Comparison of ENCODE assay signal across 11 cellular contexts in the genomic region with DNA sequence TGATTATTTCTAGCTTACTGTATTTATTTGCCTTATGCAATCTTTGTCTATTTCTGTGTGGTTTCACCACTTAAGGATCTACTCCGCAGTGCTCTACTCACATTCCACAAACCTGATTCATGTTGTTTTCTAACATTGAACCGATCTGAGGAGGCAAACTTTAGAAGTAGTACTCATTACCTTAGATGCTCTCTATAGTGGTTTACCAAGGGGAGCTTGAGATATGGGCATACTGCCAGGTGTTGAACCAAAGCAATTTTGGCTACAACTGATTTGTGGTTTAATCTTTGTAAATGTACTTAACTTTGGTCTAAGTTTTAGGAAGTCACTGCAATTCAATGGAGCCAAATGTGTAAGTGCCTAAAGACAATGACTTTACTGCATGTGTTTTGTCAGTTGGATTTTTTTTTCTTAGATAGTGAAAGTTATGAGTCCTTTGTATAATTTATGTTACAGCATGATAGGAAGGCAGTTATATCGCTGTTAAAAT. TPM values are rescaled to one million over a fixed set of nuclear protein-coding genes. Genes with fewer than 3 reads are reported as not detected.
DNase-seq lines count a peak whose midpoint lies in the region; ATAC-seq and TF ChIP-seq lines count a peak whose summit lies in the region.
"Had no signal": no experiment of that assay in that cellular context is flagged by ENCODE, and none has a peak within 500 bp of the region (broad histone marks: within the 10 kb centered on the region; RNA-seq: fewer than 3 reads in every experiment).

No MANE protein-coding gene starts in this region.

- peak; percentile 76 to 89 for ATAC-seq in upper lobe of left lung (ENCODE audit: low FRiP score in 2 of 2)
- ATAC-seq in aorta (ENCODE audit: low FRiP score) = no peak
- no peak for ATAC-seq in HG03354 (IDR thresholded peaks at IDR 0.05; ENCODE audit: poor library complexity, severe bottlenecking, unreplicated experiment)
- ATAC-seq: activated CD4-positive, CD25-positive, alpha-beta regulatory T cell treated with anti-CD3 and anti-CD28 coated beads, Interleukin-2, amount 50 U/mL, for 24 hours had no signal

- no peaks in the 10 kb centered on the region for H3K36me3 ChIP-seq in fibroblast of lung (ENCODE audit: control insufficient read depth, insufficient read depth, low read length)
- H3K36me3 ChIP-seq in upper lobe of left lung = no peaks in the 10 kb centered on the region
- no peaks in the 10 kb centered on the region for H3K36me3 ChIP-seq in testis (ENCODE audit: low read depth, missing control alignments)
- no peaks in the 10 kb centered on the region for H3K36me3 ChIP-seq in aorta (ENCODE audit: control insufficient read depth in 1 of 2, insufficient read depth in 2 of 2, low read length in 1 of 2)

- no peak overlapping the region for H3K4me2 ChIP-seq in fibroblast of lung (ENCODE audit: extremely low read depth, insufficient read depth, low read length)

- H3K4me3 ChIP-seq in fibroblast of lung (replicated peaks in 1 of 4; ENCODE audit: control extremely low read depth in 1 of 4, insufficient read depth in 1 of 4, low read depth in 3 of 4, low read length in 4 of 4) (no peak overlapping the region), upper lobe of left lung (no peak overlapping the region), testis (no peak overlapping the region), aorta (ENCODE audit: low read length in 2 of 2) (no peak overlapping the region)

- intact Hi-C loops in testis (cut with DNase I; ENCODE audit: low total_unique reads) (no loop called here), aorta (cut with DNase I) (no loop called here)

- no peaks in the 10 kb centered on the region for H3K79me2 ChIP-seq in fibroblast of lung (ENCODE audit: control insufficient read depth, insufficient read depth, low read length)

- TF ChIP-seq CTCF in fibroblast of lung (conservative IDR thresholded peaks at IDR 0.05 in 1 of 2, IDR thresholded peaks at IDR 0.05 in 1 of 2; ENCODE audit: low read depth in 1 of 2, low read length in 2 of 2) (no peak), upper lobe of left lung (IDR thresholded peaks at IDR 0.05) (no peak), testis (IDR thresholded peaks at IDR 0.05) (no peak)

- H3K9ac ChIP-seq in fibroblast of lung (ENCODE audit: insufficient read depth, low read length) = no peak overlapping the region

- H2AFZ ChIP-seq in fibroblast of lung (ENCODE audit: low read length) = no peak overlapping the region

- peak in 1 of 4 donors; percentile 90 for TF ChIP-seq EP300 in upper lobe of left lung (IDR thresholded peaks at IDR 0.05)

- DNase-seq in SIG-M5 treated with dmso at 0.1 percent for 504 hours (lab: John Stamatoyannopoulos, UW; ENCODE audit: unreplicated experiment) (peak; percentile 64), SIG-M5 (lab: John Stamatoyannopoulos, UW) (no peak), NOMO-1 treated with dmso at 0.1 percent for 144 hours (lab: John Stamatoyannopoulos, UW; ENCODE audit: unreplicated experiment) (peak; percentile 15), fibroblast of lung (ENCODE audit: low read depth in 2 of 2) (peak; percentile 94 to 98), upper lobe of left lung (peak in 1 of 2 donors; percentile 53), testis (no peak), aorta (no peak)
- DNase-seq: CD4-positive, alpha-beta memory T cell; naive B cell had no signal

- no peaks in the 10 kb centered on the region for H3K27me3 ChIP-seq in fibroblast of lung (ENCODE audit: control insufficient read depth, insufficient read depth, low read length)
- H3K27me3 ChIP-seq in upper lobe of left lung = no peaks in the 10 kb centered on the region
- no peaks in the 10 kb centered on the region for H3K27me3 ChIP-seq in testis
- no peaks in the 10 kb centered on the region for H3K27me3 ChIP-seq in aorta (ENCODE audit: control insufficient read depth in 1 of 2, insufficient read depth in 2 of 2, low read length in 1 of 2)

- H4K20me1 ChIP-seq in fibroblast of lung (ENCODE audit: control insufficient read depth, extremely low read depth, insufficient read depth, low read length) = no peaks in the 10 kb centered on the region

- H3K9me3 ChIP-seq in fibroblast of lung (ENCODE audit: control insufficient read depth, insufficient read depth, low read depth, low read length) (no peaks in the 10 kb centered on the region), upper lobe of left lung (no peaks in the 10 kb centered on the region), testis (no peaks in the 10 kb centered on the region), aorta (ENCODE audit: control insufficient read depth, low read length) (no peaks in the 10 kb centered on the region)

- TF ChIP-seq POLR2A in upper lobe of left lung (IDR thresholded peaks at IDR 0.05) (no peak), testis (IDR thresholded peaks at IDR 0.05) (no peak)

- 24 to 27% methylated on average over 3 of the region's 3 CpGs for WGBS in upper lobe of left lung, 2 donors
- WGBS in testis, 2 donors = 51 to 60% methylated on average over 3 of the region's 3 CpGs
- WGBS in aorta, 2 donors = 23 to 27% methylated on average over 3 of the region's 3 CpGs

- H3K4me1 ChIP-seq in fibroblast of lung (ENCODE audit: control insufficient read depth, extremely low read depth, insufficient read depth, low read length) (peaks cover 9% of the 10 kb centered on the region), upper lobe of left lung (peaks cover 17 to 26% (median 18%) of the 10 kb centered on the region in 4 donors), testis (no peaks in the 10 kb centered on the region), aorta (ENCODE audit: control insufficient read depth in 1 of 2, insufficient read depth in 2 of 2, low read length in 2 of 2) (peaks cover 4 to 7% of the 10 kb centered on the region in 2 donors)

- H3K27ac ChIP-seq in fibroblast of lung (ENCODE audit: insufficient read depth, low read length) (no peak overlapping the region), upper lobe of left lung (no peak overlapping the region), testis (no peak overlapping the region), aorta (ENCODE audit: low read depth in 1 of 2, low read length in 2 of 2) (no peak overlapping the region)

RNA-seq across cellular contexts. Expression of a gene that starts 50.1 kb away (rescaled TPM):
- total RNA-seq in fibroblast of lung (15.7 and 51.0 TPM in 2 replicates), upper lobe of left lung (100 to 1,000 TPM in 1 of 6 donors, 10 to 100 TPM in 5; 25.2 to 121 (median 58.7) TPM), testis (10 to 100 TPM; 20.9 to 30.9 TPM), aorta (10 to 100 TPM; 19.6 to 59.7 TPM)
- polyA plus RNA-seq in fibroblast of lung (13.7 and 60.1 TPM in 2 replicates), testis (ENCODE audit: insufficient read depth, low read depth, low replicate concordance) (15.6 TPM), aorta (10 to 100 TPM; 15.3 to 21.0 TPM)
- polyA plus RNA-seq in fibroblast of lung (2012) = 12.7 and 71.7 TPM in 2 replicates
- 26.5 and 91.6 TPM in 2 replicates for polyA minus RNA-seq in fibroblast of lung (ENCODE audit: low replicate concordance)

Comparison
In these comparisons a context has a peak if more than half of its experiments do, and no peak if none do; other contexts are left out.
1. DNase-seq: peak in SIG-M5 treated with dmso at 0.1 percent for 504 hours (single experiment), NOMO-1 treated with dmso at 0.1 percent for 144 hours (single experiment) and fibroblast of lung (2 of 2); none in SIG-M5 (single experiment), testis (single experiment) and aorta (0 of 2).
2. ATAC-seq: peak in upper lobe of left lung (2 of 2); none in aorta (single experiment) and HG03354 (single experiment).